ENCODE assay signal across 22 cellular contexts in the genomic region with DNA sequence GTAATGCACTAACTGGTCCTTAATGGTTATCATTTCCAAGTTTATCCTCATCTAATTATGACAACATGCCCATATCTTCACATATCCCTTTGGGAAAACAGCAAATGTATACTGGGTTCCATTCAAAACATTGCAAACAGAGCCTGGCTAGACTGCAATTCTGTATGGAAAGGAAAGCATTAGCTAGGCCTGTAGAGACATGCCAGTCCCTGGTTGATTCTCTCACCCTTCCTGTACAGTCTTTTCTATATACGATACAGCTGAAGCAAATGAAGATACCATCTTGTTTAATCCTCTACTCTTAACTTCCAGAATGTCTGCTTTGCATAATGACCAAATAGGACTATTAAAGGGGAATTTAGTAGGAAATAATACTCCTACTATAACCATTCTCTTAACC.
DNase-seq lines count a peak whose midpoint lies in the region; ATAC-seq and TF ChIP-seq lines count a peak whose summit lies in the region.
"Had no signal": no experiment of that assay in that cellular context is flagged by ENCODE, and none has a peak within 500 bp of the region (broad histone marks: within the 10 kb centered on the region; RNA-seq: fewer than 3 reads in every experiment).

No MANE protein-coding gene starts in this region.

- no peak overlapping the region for H3K27ac ChIP-seq in foreskin keratinocyte
- H3K27ac ChIP-seq: PC-9 had no signal

- TF ChIP-seq CTCF in foreskin keratinocyte (conservative IDR thresholded peaks at IDR 0.05) = no peak
- no peak for TF ChIP-seq CTCF in GM13977 (IDR thresholded peaks at IDR 0.05; ENCODE audit: extremely low read depth, insufficient read depth, missing control alignments)

- ATAC-seq in foreskin keratinocyte (peak; percentile 32), GM19463 (IDR thresholded peaks at IDR 0.05; ENCODE audit: unreplicated experiment) (no peak)
- ATAC-seq: GM23338, K562, T-cell had no signal

- DNase-seq in DMS153 (lab: John Stamatoyannopoulos, UW) (peak; percentile 50), DMS153 treated with DMSO at 0.1 percent for 48 hours (lab: John Stamatoyannopoulos, UW; ENCODE audit: unreplicated experiment) (no peak), NCI-H1105 (lab: John Stamatoyannopoulos, UW) (peak; percentile 37), NCI-H526 treated with DMSO at 0.1 percent for 48 hours (lab: John Stamatoyannopoulos, UW) (peak; percentile 23), foreskin keratinocyte (peak; percentile 24 to 55), GM13977 (ENCODE audit: low spot score) (no peak)
- DNase-seq: 8988T; ACHN; BE2C; CD8-positive, alpha-beta memory T cell; DMS53; H9; Kasumi-1; NCI-H2029; NCI-H446 treated with DMSO at 0.1 percent for 48 hours; PC-9; RPMI8226; SHP77; T-cell had no signal

- H3K4me1 ChIP-seq in foreskin keratinocyte = no peaks in the 10 kb centered on the region
- H3K4me1 ChIP-seq: BE2C had no signal

- in situ Hi-C loops in GM13977 (cut with MboI; ENCODE audit: low pct_unique_long_range_greater_than_20kb, low sequenced_read_pairs, unreplicated experiment) = no loop called here

- no peaks in the 10 kb centered on the region for H3K27me3 ChIP-seq in foreskin keratinocyte
- H3K27me3 ChIP-seq: BE2C had no signal

Comparison
In these comparisons a context has a peak if more than half of its experiments do, and no peak if none do; other contexts are left out.
1. DNase-seq: peak in DMS153 (single experiment), NCI-H1105 (single experiment), NCI-H526 treated with DMSO at 0.1 percent for 48 hours (single experiment) and foreskin keratinocyte (2 of 2); none in DMS153 treated with DMSO at 0.1 percent for 48 hours (single experiment) and GM13977 (single experiment).